ENCODE assay signal across 1 cellular context in genomic region chr5:139443766-139444473, GRCh38.
A peak's percentile ranks its signal among the peaks of the same experiment; 100 is the strongest.
TF ChIP-seq lines count a peak whose summit lies in the region.

No MANE protein-coding gene starts in this region.

TF ChIP-seq in SK-N-SH, 30 proteins besides CTCF, POLR2A, EP300 and RAD21:
- TF ChIP-seq JUND (IDR thresholded peaks at IDR 0.05) = peak; percentile 95
- no peak; the same call in 1 of the 2 replicates for TF ChIP-seq RXRA (IDR thresholded peaks at IDR 0.05; ENCODE audit: borderline replicate concordance, low read depth)
- no peak for TF ChIP-seq USF2 (IDR thresholded peaks at IDR 0.05; ENCODE audit: borderline replicate concordance, low read depth, low read length)
- no peak for TF ChIP-seq SMC3 (IDR thresholded peaks at IDR 0.05; ENCODE audit: low read depth, low read length)
- no peak for TF ChIP-seq USF1 (IDR thresholded peaks at IDR 0.05; ENCODE audit: borderline replicate concordance, low read depth)
- TF ChIP-seq RCOR1 (IDR thresholded peaks at IDR 0.05; ENCODE audit: low read length) = no peak
- TF ChIP-seq GABPA (IDR thresholded peaks at IDR 0.05; ENCODE audit: low read depth) = no peak
- TF ChIP-seq RFX5 (IDR thresholded peaks at IDR 0.05; ENCODE audit: low read length) = no peak
- TF ChIP-seq, protein P1, sequence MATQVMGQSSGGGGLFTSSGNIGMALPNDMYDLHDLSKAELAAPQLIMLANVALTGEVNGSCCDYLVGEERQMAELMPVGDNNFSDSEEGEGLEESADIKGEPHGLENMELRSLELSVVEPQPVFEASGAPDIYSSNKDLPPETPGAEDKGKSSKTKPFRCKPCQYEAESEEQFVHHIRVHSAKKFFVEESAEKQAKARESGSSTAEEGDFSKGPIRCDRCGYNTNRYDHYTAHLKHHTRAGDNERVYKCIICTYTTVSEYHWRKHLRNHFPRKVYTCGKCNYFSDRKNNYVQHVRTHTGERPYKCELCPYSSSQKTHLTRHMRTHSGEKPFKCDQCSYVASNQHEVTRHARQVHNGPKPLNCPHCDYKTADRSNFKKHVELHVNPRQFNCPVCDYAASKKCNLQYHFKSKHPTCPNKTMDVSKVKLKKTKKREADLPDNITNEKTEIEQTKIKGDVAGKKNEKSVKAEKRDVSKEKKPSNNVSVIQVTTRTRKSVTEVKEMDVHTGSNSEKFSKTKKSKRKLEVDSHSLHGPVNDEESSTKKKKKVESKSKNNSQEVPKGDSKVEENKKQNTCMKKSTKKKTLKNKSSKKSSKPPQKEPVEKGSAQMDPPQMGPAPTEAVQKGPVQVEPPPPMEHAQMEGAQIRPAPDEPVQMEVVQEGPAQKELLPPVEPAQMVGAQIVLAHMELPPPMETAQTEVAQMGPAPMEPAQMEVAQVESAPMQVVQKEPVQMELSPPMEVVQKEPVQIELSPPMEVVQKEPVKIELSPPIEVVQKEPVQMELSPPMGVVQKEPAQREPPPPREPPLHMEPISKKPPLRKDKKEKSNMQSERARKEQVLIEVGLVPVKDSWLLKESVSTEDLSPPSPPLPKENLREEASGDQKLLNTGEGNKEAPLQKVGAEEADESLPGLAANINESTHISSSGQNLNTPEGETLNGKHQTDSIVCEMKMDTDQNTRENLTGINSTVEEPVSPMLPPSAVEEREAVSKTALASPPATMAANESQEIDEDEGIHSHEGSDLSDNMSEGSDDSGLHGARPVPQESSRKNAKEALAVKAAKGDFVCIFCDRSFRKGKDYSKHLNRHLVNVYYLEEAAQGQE (IDR thresholded peaks at IDR 0.05; ENCODE audit: low read depth, low read length) = no peak
- peak; percentile 78 for TF ChIP-seq NFIC (IDR thresholded peaks at IDR 0.05; ENCODE audit: borderline replicate concordance)
- no peak for TF ChIP-seq EZH2phosphoT487 (IDR thresholded peaks at IDR 0.05; ENCODE audit: borderline replicate concordance, low read depth)
- TF ChIP-seq, protein P2, sequence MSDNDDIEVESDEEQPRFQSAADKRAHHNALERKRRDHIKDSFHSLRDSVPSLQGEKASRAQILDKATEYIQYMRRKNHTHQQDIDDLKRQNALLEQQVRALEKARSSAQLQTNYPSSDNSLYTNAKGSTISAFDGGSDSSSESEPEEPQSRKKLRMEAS (IDR thresholded peaks at IDR 0.05; ENCODE audit: low read depth) = peak; percentile 71
- peak; percentile 54; the same call in 1 of the 2 replicates for TF ChIP-seq YY1 (IDR thresholded peaks at IDR 0.05; ENCODE audit: low read depth)
- TF ChIP-seq TCF12 (IDR thresholded peaks at IDR 0.05) = peak; percentile 98
- TF ChIP-seq ZBTB33 (IDR thresholded peaks at IDR 0.05; ENCODE audit: borderline replicate concordance, low read depth) = peak; percentile 79
- TF ChIP-seq FOXM1 (IDR thresholded peaks at IDR 0.05; ENCODE audit: low read depth) = peak; percentile 64; the same call in 1 of the 2 replicates
- peak; percentile 97 for TF ChIP-seq PBX3 (IDR thresholded peaks at IDR 0.05)
- TF ChIP-seq SIN3A (IDR thresholded peaks at IDR 0.05; ENCODE audit: borderline replicate concordance, low read depth, low read length) = peak; percentile 79; the same call in 1 of the 2 replicates
- TF ChIP-seq IRF3 (IDR thresholded peaks at IDR 0.05; ENCODE audit: low read depth, low read length) = no peak
- no peak for TF ChIP-seq ELF1 (IDR thresholded peaks at IDR 0.05)
- TF ChIP-seq MEF2A (IDR thresholded peaks at IDR 0.05; ENCODE audit: borderline replicate concordance, low read depth) = peak; percentile 93
- no peak; the same call in 1 of the 2 replicates for TF ChIP-seq TAF1 (IDR thresholded peaks at IDR 0.05; ENCODE audit: borderline replicate concordance, low read depth, low read length)
- TF ChIP-seq MXI1 (IDR thresholded peaks at IDR 0.05; ENCODE audit: low read depth, low read length) = 0 out of 2 replicates have a peak, but pooled peaks have one; percentile 27
- no peak for TF ChIP-seq CHD2 (IDR thresholded peaks at IDR 0.05; ENCODE audit: low read length, partially characterized antibody)
- peak; percentile 75; the same call in 1 of the 2 replicates for TF ChIP-seq POLR2AphosphoS5 (IDR thresholded peaks at IDR 0.05; ENCODE audit: low read depth, low read length)
- TF ChIP-seq FOSL2 (IDR thresholded peaks at IDR 0.05; ENCODE audit: borderline replicate concordance, low read depth) = peak; percentile 86; the same call in 1 of the 2 replicates
- no peak for TF ChIP-seq GATA2 (CRISPR knock-in tag; IDR thresholded peaks at IDR 0.05)
- TF ChIP-seq NRF1 (IDR thresholded peaks at IDR 0.05; ENCODE audit: low read depth, low read length) = no peak
- no peak for TF ChIP-seq FOXJ3 (CRISPR knock-in tag; IDR thresholded peaks at IDR 0.05)
- peak; percentile 90 for TF ChIP-seq TEAD4 (IDR thresholded peaks at IDR 0.05; ENCODE audit: borderline replicate concordance, insufficient read depth)
TF ChIP-seq in SK-N-SH: peak in this region for 14.
